9 cellular contexts compared by ENCODE assay signal in the genomic region with DNA sequence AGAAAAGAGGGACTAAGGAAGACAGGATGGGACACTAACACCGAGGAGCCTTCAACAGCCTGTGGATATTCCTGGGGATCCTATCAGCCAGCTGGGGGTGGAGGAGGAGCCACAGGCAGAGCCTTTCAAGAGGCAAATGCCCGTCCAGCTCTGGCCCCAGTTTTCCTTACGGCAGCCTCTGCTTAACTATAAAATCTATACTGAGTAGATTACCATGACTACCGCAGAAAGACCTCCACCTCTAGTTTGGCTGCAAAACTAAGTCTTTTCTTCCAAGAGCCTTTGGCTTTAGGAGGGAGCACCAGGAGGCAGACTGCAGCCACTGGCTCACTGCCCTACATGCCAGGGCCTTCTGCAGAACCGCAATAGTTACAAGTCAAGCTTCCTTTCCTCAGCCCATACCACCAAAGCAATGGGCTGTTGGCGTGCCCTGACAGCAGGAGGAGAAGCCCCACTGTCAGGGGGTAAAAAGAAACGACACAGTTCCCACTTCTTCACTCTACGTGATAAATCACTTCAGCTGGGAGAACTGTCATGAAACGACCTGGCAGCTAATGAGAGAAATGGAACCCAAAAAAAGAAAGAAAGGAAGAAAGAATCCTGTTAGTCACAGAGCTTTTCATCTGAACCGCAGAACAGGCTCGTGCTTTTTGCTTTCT. TPM values are rescaled to one million over a fixed set of nuclear protein-coding genes. Genes with fewer than 3 reads are reported as not detected.
DNase-seq lines count a peak whose midpoint lies in the region; ATAC-seq and TF ChIP-seq lines count a peak whose summit lies in the region.
"Had no signal": no experiment of that assay in that cellular context is flagged by ENCODE, and none has a peak within 500 bp of the region (broad histone marks: within the 10 kb centered on the region; RNA-seq: fewer than 3 reads in every experiment).

No MANE protein-coding gene starts in this region.

- DNase-seq in GM23248 (peak; percentile 78), SK-N-SH (no peak), fibroblast of pulmonary artery (ENCODE audit: low read depth) (peak; percentile 69), prostate gland (ENCODE audit: low spot score) (peak; percentile 13), inferior parietal cortex (ENCODE audit: extremely low spot score) (no peak), NCI-H345 treated with DMSO at 0.1 percent for 48 hours (lab: John Stamatoyannopoulos, UW; ENCODE audit: unreplicated experiment) (no peak)
- no peak for DNase-seq in stimulated activated CD4-positive, alpha-beta T cell treated with anti-CD3 and anti-CD28 coated beads, Interleukin-2, amount 100 ng/mL, for 24 hours
- DNase-seq: activated CD8-positive, alpha-beta memory T cell treated with anti-CD3 and anti-CD28 coated beads for 24 hours had no signal

- in situ Hi-C loops in GM23248 (cut with MboI) = no loop called here

- H3K9me3 ChIP-seq in GM23248 (ENCODE audit: low read depth) (no peaks in the 10 kb centered on the region), SK-N-SH (no peaks in the 10 kb centered on the region), prostate gland (no peaks in the 10 kb centered on the region)

- no peak for TF ChIP-seq POLR2A in prostate gland (IDR thresholded peaks at IDR 0.05)

- no peak for ATAC-seq in HG03159 (IDR thresholded peaks at IDR 0.05; ENCODE audit: unreplicated experiment)

- H3F3A ChIP-seq in GM23248 (ENCODE audit: insufficient read depth) (peaks cover 39% of the 10 kb centered on the region), SK-N-SH (replicated peaks; ENCODE audit: insufficient read depth) (peaks cover 11% of the 10 kb centered on the region)

- H3K4me3 ChIP-seq in GM23248 = peak overlapping the region; percentile 23
- H3K4me3 ChIP-seq in SK-N-SH (ENCODE audit: low read depth in 2 of 2, low read length in 1 of 2) = no peak overlapping the region
- no peak overlapping the region for H3K4me3 ChIP-seq in fibroblast of pulmonary artery (replicated peaks; ENCODE audit: low read depth, low read length)
- no peak overlapping the region for H3K4me3 ChIP-seq in prostate gland

- H3K27ac ChIP-seq in GM23248 = peak overlapping the region; percentile 90
- H3K27ac ChIP-seq in SK-N-SH (ENCODE audit: low read depth in 2 of 2, low read length in 1 of 2) = peak overlapping the region; percentile 75 to 76; a peak in 3 of 4 replicates
- peak overlapping the region in 1 of 2 donors; percentile 10 for H3K27ac ChIP-seq in prostate gland

- H3K9me2 ChIP-seq in GM23248 (ENCODE audit: insufficient read depth) = no peaks in the 10 kb centered on the region
- H3K9me2 ChIP-seq in SK-N-SH = no peaks in the 10 kb centered on the region

- TF ChIP-seq RAD21 in SK-N-SH (IDR thresholded peaks at IDR 0.05; ENCODE audit: low read length) = no peak

- TF ChIP-seq EP300 in SK-N-SH (IDR thresholded peaks at IDR 0.05; ENCODE audit: borderline replicate concordance in 1 of 2, low read depth in 1 of 2, low read length in 1 of 2) = no peak

- peak overlapping the region; percentile 65 for H2AFZ ChIP-seq in GM23248
- peak overlapping the region; percentile 25; the same call in 1 of the 2 replicates for H2AFZ ChIP-seq in SK-N-SH (ENCODE audit: low read depth)

- 11 to 16% methylated on average over 11 of the region's 11 CpGs for WGBS in GM23248 (ENCODE audit: low coverage in 1 of 2, low lambda C conversion rate in 2 of 2, missing lambda C conversion rate in 2 of 2), 2 experiments
- WGBS in SK-N-SH (ENCODE audit: low lambda C conversion rate) = 63% methylated on average over 10 of the region's 11 CpGs
- WGBS in prostate gland = 12% methylated on average over 11 of the region's 11 CpGs

- H3K4me1 ChIP-seq in GM23248 (ENCODE audit: insufficient read depth) (peaks cover 43% of the 10 kb centered on the region), SK-N-SH (ENCODE audit: control insufficient read depth in 1 of 2, insufficient read depth in 2 of 2, low read depth in 1 of 2, low read length in 1 of 2) (peaks cover 7 to 35% of the 10 kb centered on the region in 2 experiments; a peak in 3 of 4 replicates), prostate gland (replicated peaks) (no peaks in the 10 kb centered on the region)

- H3K27me3 ChIP-seq in GM23248 (replicated peaks; ENCODE audit: insufficient read depth) (no peaks in the 10 kb centered on the region), SK-N-SH (ENCODE audit: insufficient read depth) (no peaks in the 10 kb centered on the region), prostate gland (replicated peaks; ENCODE audit: insufficient read depth) (no peaks in the 10 kb centered on the region)

- H3K4me2 ChIP-seq in GM23248 (ENCODE audit: unreplicated experiment) (peak overlapping the region; percentile 67), SK-N-SH (peak overlapping the region; percentile 30; the same call in 1 of the 2 replicates)

- POLR2A ChIA-PET in SK-N-SH (lab: Yijun Ruan, JAX) = no interaction called here

- peak overlapping the region; percentile 66 for H3K9ac ChIP-seq in GM23248
- peak overlapping the region; percentile 54; the same call in 1 of the 2 replicates for H3K9ac ChIP-seq in SK-N-SH

- H3K79me2 ChIP-seq in GM23248 (ENCODE audit: insufficient read depth) = no peaks in the 10 kb centered on the region; the same call in 1 of the 2 replicates
- no peaks in the 10 kb centered on the region for H3K79me2 ChIP-seq in SK-N-SH (ENCODE audit: insufficient read depth)

- no peaks in the 10 kb centered on the region for H3K36me3 ChIP-seq in GM23248 (ENCODE audit: low read depth)
- no peaks in the 10 kb centered on the region for H3K36me3 ChIP-seq in SK-N-SH (replicated peaks in 1 of 2; ENCODE audit: control insufficient read depth in 1 of 2, insufficient read depth in 2 of 2, low read length in 1 of 2)
- no peaks in the 10 kb centered on the region for H3K36me3 ChIP-seq in prostate gland

- CTCF ChIA-PET in SK-N-SH (lab: Yijun Ruan, JAX) = interaction anchor here (0.9 to 1.0 kb wide), 2 partner anchors 17 to 568 kb away, joined by 3 to 5 read pairs; no protein-coding TSS in a partner anchor

- H4K20me1 ChIP-seq in GM23248 (ENCODE audit: insufficient read depth) (no peaks in the 10 kb centered on the region), SK-N-SH (ENCODE audit: insufficient read depth) (no peaks in the 10 kb centered on the region)

- intact Hi-C loops in prostate gland (cut with DNase I) = no loop called here

- TF ChIP-seq CTCF in SK-N-SH (IDR thresholded peaks at IDR 0.05) (no peak; the same call in 1 of the 2 replicates), fibroblast of pulmonary artery (IDR thresholded peaks at IDR 0.05; ENCODE audit: low read length, missing control alignments) (peak; percentile 18), prostate gland (IDR thresholded peaks at IDR 0.05) (no peak)

TF ChIP-seq in SK-N-SH, 30 proteins besides CTCF, POLR2A, EP300 and RAD21:
- TF ChIP-seq, protein P1, sequence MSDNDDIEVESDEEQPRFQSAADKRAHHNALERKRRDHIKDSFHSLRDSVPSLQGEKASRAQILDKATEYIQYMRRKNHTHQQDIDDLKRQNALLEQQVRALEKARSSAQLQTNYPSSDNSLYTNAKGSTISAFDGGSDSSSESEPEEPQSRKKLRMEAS (IDR thresholded peaks at IDR 0.05; ENCODE audit: low read depth) = 0 out of 2 replicates have a peak, but pooled peaks have one; percentile 18
- peak; percentile 62; the same call in 1 of the 2 replicates for TF ChIP-seq NFIC (IDR thresholded peaks at IDR 0.05; ENCODE audit: borderline replicate concordance)
- no peak for TF ChIP-seq GATA2 (CRISPR knock-in tag; IDR thresholded peaks at IDR 0.05)
- peak; percentile 37; the same call in 1 of the 2 replicates for TF ChIP-seq TCF12 (IDR thresholded peaks at IDR 0.05)

RNA-seq across cellular contexts. Expression of gene CREB1, which starts 25.1 kb away (rescaled TPM):
- total RNA-seq in GM23248 (2014; rRNA removed; shearing (Covaris generic)) = 44.5 and 71.8 TPM in 2 replicates
- polyA plus RNA-seq in GM23248 (2016; fragmentation: Nextera tagmentation; extraction: Ambion mirVana) (35.9 and 37.7 TPM in 2 replicates), SK-N-SH (2012; rRNA removed) (14.5 and 19.2 TPM in 2 replicates)
- polyA plus RNA-seq in SK-N-SH (2012; cell fraction: cytosol; rRNA removed) = 13.2 and 16.7 TPM in 2 replicates
- polyA plus RNA-seq in SK-N-SH (2012; cell fraction: nucleus; rRNA removed) = 11.5 and 25.1 TPM in 2 replicates
- total RNA-seq in prostate gland = 10 to 100 TPM; 44.0 to 47.1 TPM

Comparison
In these comparisons a context has a peak if more than half of its experiments do, and no peak if none do; other contexts are left out.
1. DNase-seq: peak in GM23248 (single experiment), fibroblast of pulmonary artery (single experiment) and prostate gland (single experiment); none in SK-N-SH (single experiment), inferior parietal cortex (single experiment), stimulated activated CD4-positive, alpha-beta T cell treated with anti-CD3 and anti-CD28 coated beads, Interleukin-2, amount 100 ng/mL, for 24 hours (0 of 2) and NCI-H345 treated with DMSO at 0.1 percent for 48 hours (single experiment).